Comparison of ENCODE assay signal across 30 cellular contexts in genomic region chr9:133167096-133167695, GRCh38. TPM values are rescaled to one million over a fixed set of nuclear protein-coding genes. Genes with fewer than 3 reads are reported as not detected.
DNase-seq lines count a peak whose midpoint lies in the region; ATAC-seq, FAIRE-seq and TF ChIP-seq lines count a peak whose summit lies in the region.
"Had no signal": no experiment of that assay in that cellular context is flagged by ENCODE, and none has a peak within 500 bp of the region (broad histone marks: within the 10 kb centered on the region; RNA-seq: fewer than 3 reads in every experiment).

No MANE protein-coding gene starts in this region.

- no peak overlapping the region for H2BK5ac ChIP-seq in trophoblast cell (ENCODE audit: low read depth, low read length, poor library complexity)

- H3K9me3 ChIP-seq in A549 = no peaks in the 10 kb centered on the region
- peaks cover 2% of the 10 kb centered on the region for H3K9me3 ChIP-seq in trophoblast cell (ENCODE audit: insufficient read depth, low read depth, low read length)
- H3K9me3 ChIP-seq: MG63, SJCRH30 had no signal

- no peak overlapping the region for H3K14ac ChIP-seq in trophoblast cell (ENCODE audit: low read length)

- TF ChIP-seq POLR2A in A549 (IDR thresholded peaks at IDR 0.05; ENCODE audit: low read length) = no peak

- H3K27ac Mint-ChIP-seq in stimulated activated effector memory CD8-positive, alpha-beta T cell treated with anti-CD3 and anti-CD28 coated beads, Interleukin-12 subunit alpha, Interleukin-12 subunit beta, amount 100 ng/mL, for 72 hours = no peak overlapping the region
- H3K27ac Mint-ChIP-seq: CD4-positive, alpha-beta memory T cell had no signal

- no peaks in the 10 kb centered on the region for H3K9me3 Mint-ChIP-seq in stimulated activated effector memory CD8-positive, alpha-beta T cell treated with anti-CD3 and anti-CD28 coated beads, Interleukin-12 subunit alpha, Interleukin-12 subunit beta, amount 100 ng/mL, for 72 hours

- no peak overlapping the region for H4K12ac ChIP-seq in trophoblast cell (ENCODE audit: low read depth, low read length)

- 58% methylated on average over 3 of the region's 3 CpGs for WGBS in A549 (ENCODE audit: missing lambda C conversion rate)
- no CpG with 5 or more reads among the region's 3 CpGs for WGBS in trophoblast cell (ENCODE audit: extremely low coverage, insufficient coverage, insufficient read length)

- H3K4me2 ChIP-seq in A549 (no peak overlapping the region), trophoblast cell (ENCODE audit: low read length) (no peak overlapping the region)

- H2BK120ac ChIP-seq in trophoblast cell (ENCODE audit: insufficient read depth, low read length, poor library complexity) = no peak overlapping the region

- no peak overlapping the region for H3K4me3 Mint-ChIP-seq in stimulated activated effector memory CD8-positive, alpha-beta T cell treated with anti-CD3 and anti-CD28 coated beads, Interleukin-12 subunit alpha, Interleukin-12 subunit beta, amount 100 ng/mL, for 72 hours
- H3K4me3 Mint-ChIP-seq: CD4-positive, alpha-beta memory T cell had no signal

- no peak for FAIRE-seq in A549 (lab: Jason Lieb, UNC)
- FAIRE-seq: HTR-8/SVneo had no signal

- no peak overlapping the region for H2AFZ ChIP-seq in trophoblast cell (ENCODE audit: insufficient read depth, low read length, poor library complexity)

- no peak overlapping the region for H4K8ac ChIP-seq in trophoblast cell (ENCODE audit: low read depth, low read length)

- DNase-seq in A549 (ENCODE audit: low read depth in 1 of 2, low spot score in 1 of 2) = no peak
- peak; percentile 32 for DNase-seq in H7
- DNase-seq in coronary artery (ENCODE audit: low spot score) = peak; percentile 50
- DNase-seq in trophoblast cell = no peak
- DNase-seq in activated gamma-delta T cell (lab: John Stamatoyannopoulos, UW) = no peak
- DNase-seq in stimulated activated effector memory CD8-positive, alpha-beta T cell treated with anti-CD3 and anti-CD28 coated beads, Interleukin-12 subunit alpha, Interleukin-12 subunit beta, amount 100 ng/mL, for 72 hours (ENCODE audit: low spot score in 2 of 2) = no peak
- no peak for DNase-seq in CD1c-positive myeloid dendritic cell (ENCODE audit: extremely low spot score)
- DNase-seq: 8988T; CD4-positive, alpha-beta memory T cell; COR-L47; DMS53; KG1; MG63; NCI-H1105 treated with DMSO at 0.1 percent for 48 hours; NCI-H2029; NCI-H446; NCI-H524 treated with DMSO at 0.1 percent for 48 hours; NCI-H774; NK-92 treated with Interleukin-12 subunit alpha and Interleukin-12 subunit beta, amount 100 ng/mL, for 24 hours; PC-3; SJCRH30 had no signal

- POLR2A ChIA-PET in A549 (lab: Yijun Ruan, JAX) = interaction anchor here (0.8 kb wide), 1 partner anchor 137 kb away, joined by 3 read pairs; the partner anchor contains the start of gene GTF3C5

- no peak overlapping the region for H3K23ac ChIP-seq in trophoblast cell (ENCODE audit: low read length)

- H3K36me3 Mint-ChIP-seq in stimulated activated effector memory CD8-positive, alpha-beta T cell treated with anti-CD3 and anti-CD28 coated beads, Interleukin-12 subunit alpha, Interleukin-12 subunit beta, amount 100 ng/mL, for 72 hours = no peaks in the 10 kb centered on the region
- H3K36me3 Mint-ChIP-seq: CD4-positive, alpha-beta memory T cell had no signal

- no peak for TF ChIP-seq RAD21 in A549 (conservative IDR thresholded peaks at IDR 0.05 in 1 of 2, IDR thresholded peaks at IDR 0.05 in 1 of 2)

- no peak overlapping the region for H3K4ac ChIP-seq in trophoblast cell (ENCODE audit: low read depth, low read length)

- H2BK12ac ChIP-seq in trophoblast cell (ENCODE audit: low read length) = peak overlapping the region; percentile 6

- peaks cover 3% of the 10 kb centered on the region for H3K79me2 ChIP-seq in trophoblast cell (ENCODE audit: control insufficient read depth, insufficient read depth, low read length, poor library complexity)

- H3K27me3 ChIP-seq in H7 (ENCODE audit: control insufficient read depth, insufficient read depth, low read length) (peaks cover 15% of the 10 kb centered on the region), trophoblast cell (ENCODE audit: insufficient read depth, low read length) (no peaks in the 10 kb centered on the region)
- H3K27me3 ChIP-seq: MG63 had no signal

- H3K18ac ChIP-seq in trophoblast cell (ENCODE audit: low read length) = no peak overlapping the region

- H3K36me3 ChIP-seq in H7 (replicated peaks; ENCODE audit: control insufficient read depth, insufficient read depth, low read length) = no peaks in the 10 kb centered on the region
- H3K36me3 ChIP-seq in trophoblast cell (ENCODE audit: control insufficient read depth in 1 of 2, insufficient read depth in 2 of 2, low read length in 2 of 2) = no peaks in the 10 kb centered on the region
- H3K36me3 ChIP-seq: MG63, SJCRH30 had no signal

- CTCF ChIA-PET in A549 (lab: Yijun Ruan, JAX) = interaction anchor here (1.2 to 3.7 kb wide), 7 partner anchors 8 to 163 kb away, joined by 3 to 24 read pairs (median 11); no protein-coding TSS in a partner anchor

- H3K9ac ChIP-seq in trophoblast cell (ENCODE audit: low read length) = no peak overlapping the region

- TF ChIP-seq EP300 in A549 (IDR thresholded peaks at IDR 0.05) = no peak

- no peak for ATAC-seq in A549
- ATAC-seq in stimulated activated effector memory CD8-positive, alpha-beta T cell treated with anti-CD3 and anti-CD28 coated beads, Interleukin-12 subunit alpha, Interleukin-12 subunit beta, amount 100 ng/mL, for 72 hours = no peak
- ATAC-seq in GM18520 (IDR thresholded peaks at IDR 0.05; ENCODE audit: unreplicated experiment) = no peak
- ATAC-seq: PC-3, Right ventricle myocardium inferior, SK-N-SH treated with all-trans-retinoic acid at 6 μM for 48 hours had no signal

- TF ChIP-seq CTCF in A549 (IDR thresholded peaks at IDR 0.05) (no peak), coronary artery (IDR thresholded peaks at IDR 0.05) (no peak)

- H3K4me3 ChIP-seq in A549 (no peak overlapping the region), H7 (ENCODE audit: insufficient read depth, low read depth, low read length) (no peak overlapping the region), coronary artery (no peak overlapping the region), trophoblast cell (ENCODE audit: low read depth, low read length) (no peak overlapping the region)
- H3K4me3 ChIP-seq: MG63, SJCRH30 had no signal

- H3K4me1 ChIP-seq in A549 = peaks cover 46% of the 10 kb centered on the region
- peaks cover 18 to 36% of the 10 kb centered on the region in 2 experiments for H3K4me1 ChIP-seq in trophoblast cell (ENCODE audit: control insufficient read depth in 1 of 2, insufficient read depth in 2 of 2, low read length in 2 of 2)
- H3K4me1 ChIP-seq: SJCRH30 had no signal

- H2AK5ac ChIP-seq in trophoblast cell (ENCODE audit: low read length) = peak overlapping the region; percentile 18

- H3K79me1 ChIP-seq in trophoblast cell (ENCODE audit: low read length) = peaks cover 19% of the 10 kb centered on the region

- H3K27ac ChIP-seq in A549 = peak overlapping the region; percentile 40 to 56; a peak in 5 of 6 replicates
- no peak overlapping the region for H3K27ac ChIP-seq in coronary artery
- no peak overlapping the region for H3K27ac ChIP-seq in trophoblast cell (ENCODE audit: low read depth, low read length)
- H3K27ac ChIP-seq: SJCRH30 had no signal

- no peaks in the 10 kb centered on the region for H3K4me1 Mint-ChIP-seq in stimulated activated effector memory CD8-positive, alpha-beta T cell treated with anti-CD3 and anti-CD28 coated beads, Interleukin-12 subunit alpha, Interleukin-12 subunit beta, amount 100 ng/mL, for 72 hours

- H4K91ac ChIP-seq in trophoblast cell (ENCODE audit: low read depth, low read length) = peak overlapping the region; percentile 58

TF ChIP-seq in A549, 52 proteins besides CTCF, POLR2A, EP300 and RAD21:
- no peak for TF ChIP-seq RARB (CRISPR knock-in tag; IDR thresholded peaks at IDR 0.05)
- no peak for TF ChIP-seq EHF (CRISPR knock-in tag; IDR thresholded peaks at IDR 0.05)
- TF ChIP-seq ZC3H11A (IDR thresholded peaks at IDR 0.05) = no peak
- no peak for TF ChIP-seq BHLHE40 (IDR thresholded peaks at IDR 0.05; ENCODE audit: low read depth, low read length)
- no peak for TF ChIP-seq HDAC2 (IDR thresholded peaks at IDR 0.05)
- TF ChIP-seq JUNB (IDR thresholded peaks at IDR 0.05) = no peak

RNA-seq across cellular contexts. Expression of gene GBGT1, which starts 3.5 kb away (rescaled TPM):
- polyA plus RNA-seq in A549 (2011; rRNA removed) = 1.7 and 2.7 TPM in 2 replicates
- polyA plus RNA-seq in A549 (2012; cell fraction: cytosol; rRNA removed) = 1.9 and 3.0 TPM in 2 replicates
- 5.4 and 6.3 TPM in 2 replicates for polyA plus RNA-seq in A549 (2012; cell fraction: nucleus; rRNA removed)
- 1.5 to 2.6 TPM (median 2.4 TPM) in 3 replicates for polyA plus RNA-seq in A549 (2017; fragmentation: RNase III; extraction: RNeasy Plus Mini Kit Qiagen cat#74134 plus additional on column Dnase treatment)
- polyA minus RNA-seq in A549 (2011; rRNA and poly(A)+ RNA removed) = 4.3 and 4.9 TPM in 2 replicates
- total RNA-seq in H7 (2014; rRNA removed; shearing (Covaris generic)) = 6.8 and 7.5 TPM in 2 replicates
- 10.3 and 11.1 TPM in 2 replicates for polyA plus RNA-seq in trophoblast cell (2013)
- total RNA-seq: G401, H4, PC-3 had no signal

RNA-seq across cellular contexts. Expression of gene OBP2B, which starts 41.9 kb away (rescaled TPM):
- not detected in 2 replicates for polyA plus RNA-seq in A549 (2011; rRNA removed)
- not detected in 2 replicates for polyA plus RNA-seq in A549 (2012; cell fraction: cytosol; rRNA removed)
- not detected in 2 replicates for polyA plus RNA-seq in A549 (2012; cell fraction: nucleus; rRNA removed)
- not detected in 3 replicates for polyA plus RNA-seq in A549 (2017; fragmentation: RNase III; extraction: RNeasy Plus Mini Kit Qiagen cat#74134 plus additional on column Dnase treatment)
- not detected in 2 replicates for polyA minus RNA-seq in A549 (2011; rRNA and poly(A)+ RNA removed)
- not detected in 2 replicates for total RNA-seq in H7 (2014; rRNA removed; shearing (Covaris generic))
- polyA plus RNA-seq in trophoblast cell (2013) = 0.12 and 0.14 TPM in 2 replicates
- total RNA-seq: CD4-positive, alpha-beta memory T cell; Daoy; G401; H4; PC-3; Right ventricle myocardium inferior; RPMI7951; SJCRH30 had no signal
- polyA plus RNA-seq: BJ; CD4-positive, alpha-beta memory T cell had no signal

RNA-seq across cellular contexts. Expression of gene RALGDS, which starts 46.2 kb away (rescaled TPM):
- polyA plus RNA-seq in A549 (2011; rRNA removed) (12.1 and 14.8 TPM in 2 replicates), A549 (2017; fragmentation: RNase III; extraction: RNeasy Plus Mini Kit Qiagen cat#74134 plus additional on column Dnase treatment) (8.6 to 10.2 TPM (median 8.9 TPM) in 3 replicates)
- 20.1 and 25.2 TPM in 2 replicates for polyA plus RNA-seq in A549 (2012; cell fraction: cytosol; rRNA removed)
- 64.4 and 72.8 TPM in 2 replicates for polyA plus RNA-seq in A549 (2012; cell fraction: nucleus; rRNA removed)
- polyA minus RNA-seq in A549 (2011; rRNA and poly(A)+ RNA removed) = 6.9 and 8.3 TPM in 2 replicates
- 24.4 and 24.6 TPM in 2 replicates for total RNA-seq in H7 (2014; rRNA removed; shearing (Covaris generic))
- 39.2 and 39.5 TPM in 2 replicates for polyA plus RNA-seq in trophoblast cell (2013)

Comparison
In these comparisons a context has a peak if more than half of its experiments do, and no peak if none do; other contexts are left out.
1. DNase-seq: peak in H7 (single experiment) and coronary artery (single experiment); none in A549 (0 of 2), trophoblast cell (0 of 2), activated gamma-delta T cell (single experiment), stimulated activated effector memory CD8-positive, alpha-beta T cell treated with anti-CD3 and anti-CD28 coated beads, Interleukin-12 subunit alpha, Interleukin-12 subunit beta, amount 100 ng/mL, for 72 hours (0 of 2) and CD1c-positive myeloid dendritic cell (single experiment).
2. H3K27ac ChIP-seq: peak in A549 (2 of 2); none in coronary artery (0 of 2) and trophoblast cell (single experiment).